17 cellular contexts compared by ENCODE assay signal in genomic region chr5:55370291-55370925, GRCh38.
A peak's percentile ranks its signal among the peaks of the same experiment; 100 is the strongest.
DNase-seq lines count a peak whose midpoint lies in the region; ATAC-seq, FAIRE-seq and TF ChIP-seq lines count a peak whose summit lies in the region.
"Had no signal": no experiment of that assay in that cellular context is flagged by ENCODE, and none has a peak within 500 bp of the region (broad histone marks: within the 10 kb centered on the region; RNA-seq: fewer than 3 reads in every experiment).

No MANE protein-coding gene starts in this region.

- H3K9me3 ChIP-seq in kidney (ENCODE audit: control insufficient read depth in 1 of 2, low read length in 2 of 2) = no peaks in the 10 kb centered on the region

- peaks cover 1% of the 10 kb centered on the region for H3K4me1 Mint-ChIP-seq in osteocyte (ENCODE audit: unreplicated experiment)
- H3K4me1 Mint-ChIP-seq: H9 had no signal

- H3K36me3 ChIP-seq in kidney (ENCODE audit: control insufficient read depth in 1 of 2, insufficient read depth in 2 of 2, low read length in 2 of 2) = no peaks in the 10 kb centered on the region

- peak; percentile 67 for FAIRE-seq in kidney (lab: Jason Lieb, UNC)

- H3K4me3 Mint-ChIP-seq in osteocyte (ENCODE audit: unreplicated experiment) = no peak overlapping the region
- H3K4me3 Mint-ChIP-seq: H9 had no signal

- POLR2A ChIA-PET in GM10248 (lab: Yijun Ruan, JAX) = no interaction called here

- no peak overlapping the region for H3K9ac ChIP-seq in kidney (ENCODE audit: low read length in 2 of 2)
- H3K9ac ChIP-seq: BLaER1 treated with 17β-estradiol and CSF1 and Interleukin-3, amounts not matched to agents 10 nM and 100 nM had no signal

- intact Hi-C loops in kidney (cut with DNase I) = no loop called here

- H3K9me3 Mint-ChIP-seq in osteocyte (ENCODE audit: unreplicated experiment) = peaks cover 10% of the 10 kb centered on the region

- CTCF ChIA-PET in GM10248 (lab: Yijun Ruan, JAX) = interaction anchor here (2.8 kb wide), 1 partner anchor 11 kb away, joined by 6 read pairs; no protein-coding TSS in a partner anchor

- H3K4me1 ChIP-seq in kidney (ENCODE audit: control insufficient read depth in 1 of 2, insufficient read depth in 1 of 2, low read depth in 1 of 2, low read length in 2 of 2) = peaks cover 6 to 17% of the 10 kb centered on the region in 2 donors
- H3K4me1 ChIP-seq: BLaER1 treated with 17β-estradiol and CSF1 and Interleukin-3, amounts not matched to agents 10 nM and 100 nM had no signal

- peak; percentile 78 for ATAC-seq in GM19438 (IDR thresholded peaks at IDR 0.05; ENCODE audit: low read depth, unreplicated experiment)
- ATAC-seq in HG03457 (IDR thresholded peaks at IDR 0.05; ENCODE audit: unreplicated experiment) = peak; percentile 67

- peak overlapping the region in 1 of 2 donors; percentile 30 for H3K27ac ChIP-seq in kidney (ENCODE audit: low read depth in 2 of 2, low read length in 2 of 2)
- H3K27ac ChIP-seq: BLaER1 treated with 17β-estradiol and CSF1 and Interleukin-3, amounts not matched to agents 10 nM and 100 nM; PC-9 had no signal

- TF ChIP-seq CTCF in kidney (IDR thresholded peaks at IDR 0.05; ENCODE audit: borderline replicate concordance, extremely low read depth, insufficient read depth) (no peak), osteocyte (IDR thresholded peaks at IDR 0.05) (no peak), GM10248 (IDR thresholded peaks at IDR 0.05; ENCODE audit: control extremely low read depth, extremely low read depth, low read depth, missing control alignments) (no peak)

- peak overlapping the region; percentile 24 to 32 for H3K4me3 ChIP-seq in kidney (ENCODE audit: low read length in 2 of 2)
- H3K4me3 ChIP-seq: BLaER1 treated with 17β-estradiol and CSF1 and Interleukin-3, amounts not matched to agents 10 nM and 100 nM; PC-9 had no signal

- DNase-seq in kidney (no peak), osteocyte (ENCODE audit: extremely low spot score, unreplicated experiment) (no peak), UCSD-AML1 (lab: John Stamatoyannopoulos, UW; ENCODE audit: unreplicated experiment) (no peak), GM10248 (ENCODE audit: extremely low spot score) (no peak), DMS 273 (lab: John Stamatoyannopoulos, UW; ENCODE audit: unreplicated experiment) (no peak), NK-92 (lab: John Stamatoyannopoulos, UW; ENCODE audit: unreplicated experiment) (no peak)
- DNase-seq: DMS153, H9, KBM-7, NCI-H1436 treated with DMSO at 0.1 percent for 48 hours, NCI-H2081, NCI-H69, PC-9, T-helper 1 cell had no signal

- no peaks in the 10 kb centered on the region for H3K27me3 Mint-ChIP-seq in osteocyte (ENCODE audit: unreplicated experiment)

- H3K36me3 Mint-ChIP-seq in osteocyte (ENCODE audit: unreplicated experiment) = peaks cover 39% of the 10 kb centered on the region

- H3K27ac Mint-ChIP-seq in osteocyte (ENCODE audit: unreplicated experiment) = peak overlapping the region; percentile 9
